Comparison of ENCODE assay signal across 8 cellular contexts in the genomic region with DNA sequence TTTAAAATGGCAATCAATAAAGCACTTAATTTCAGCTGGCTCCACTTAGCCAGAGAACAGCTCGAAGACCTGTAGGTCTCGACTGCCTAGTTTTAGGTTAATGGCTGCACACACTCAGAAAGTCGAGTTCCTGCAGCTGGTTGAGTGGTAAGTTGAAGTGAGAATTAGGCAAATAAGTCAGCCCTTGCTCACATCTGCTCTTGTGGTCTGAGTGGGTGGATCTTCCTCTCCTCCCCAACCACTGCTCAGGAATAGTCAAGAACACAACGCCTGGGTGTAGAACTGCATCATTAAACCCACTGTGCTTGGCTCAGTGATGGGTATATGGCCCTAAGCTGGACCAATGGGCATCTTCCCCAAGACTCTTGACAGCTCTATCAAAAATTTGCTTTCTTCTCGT. TPM values are rescaled to one million over a fixed set of nuclear protein-coding genes. Genes with fewer than 3 reads are reported as not detected.
DNase-seq lines count a peak whose midpoint lies in the region; ATAC-seq and TF ChIP-seq lines count a peak whose summit lies in the region.

No MANE protein-coding gene starts in this region.

- H2BK12ac ChIP-seq in trophoblast cell (ENCODE audit: low read length): no peak overlapping the region

- CTCF ChIA-PET in activated B cell treated with CpG ODN at 0.5 μM for 24 hours (lab: Charles Lee): interaction anchor here (0.6 to 3.5 kb wide), 11 partner anchors 16 to 147 kb away, joined by 3 to 15 read pairs (median 6); partner anchors contain the start of genes ADAM19 and LSM11

- peak overlapping the region; percentile 42 for H3K4me3 Mint-ChIP-seq in activated B cell treated with CpG ODN at 0.5 μM for 24 hours

- peaks cover 0 to 4% (median 0%) of the 10 kb centered on the region in 11 donors for H3K9me3 ChIP-seq in heart right ventricle
- no peaks in the 10 kb centered on the region for H3K9me3 ChIP-seq in right atrium auricular region
- H3K9me3 ChIP-seq in transverse colon: no peaks in the 10 kb centered on the region
- no peaks in the 10 kb centered on the region for H3K9me3 ChIP-seq in trophoblast cell (ENCODE audit: insufficient read depth, low read depth, low read length)

- TF ChIP-seq POLR2A in transverse colon (IDR thresholded peaks at IDR 0.05): no peak

- POLR2A ChIA-PET in activated B cell treated with CpG ODN at 0.5 μM for 24 hours (lab: Charles Lee): interaction anchor here (0.6 to 10.0 kb wide), 22 partner anchors 12 to 147 kb away, joined by 3 to 206 read pairs (median 8); partner anchors contain the start of genes ADAM19, LSM11 and THG1L

- 89 to 90% methylated on average over 5 of the region's 5 CpGs for WGBS in heart right ventricle, 2 donors
- WGBS in transverse colon (ENCODE audit: low coverage in 1 of 2), 2 donors: 68 to 100% methylated on average over 1 to 5 of the region's 5 CpGs
- WGBS in trophoblast cell (ENCODE audit: extremely low coverage, insufficient coverage, insufficient read length): no CpG with 5 or more reads among the region's 5 CpGs

- H3K9me3 Mint-ChIP-seq in activated B cell treated with CpG ODN at 0.5 μM for 24 hours: no peaks in the 10 kb centered on the region

- no peak overlapping the region for H3K23ac ChIP-seq in trophoblast cell (ENCODE audit: low read length)

- H3K36me3 Mint-ChIP-seq in activated B cell treated with CpG ODN at 0.5 μM for 24 hours (ENCODE audit: low read depth): peaks cover 2% of the 10 kb centered on the region

- H3K4me1 Mint-ChIP-seq in activated B cell treated with CpG ODN at 0.5 μM for 24 hours: peaks cover 97% of the 10 kb centered on the region

- in situ Hi-C loops in transverse colon (cut with MboI; ENCODE audit: low pct_ligation_motif_present in 1 of 4, low pct_unique_long_range_greater_than_20kb in 1 of 4, low sequenced_read_pairs in 3 of 4): no loop called here

- H2AK5ac ChIP-seq in trophoblast cell (ENCODE audit: low read length): no peak overlapping the region

- H3K4ac ChIP-seq in trophoblast cell (ENCODE audit: low read depth, low read length): no peak overlapping the region

- intact Hi-C loops in heart right ventricle (cut with DNase I) (no loop called here), activated B cell treated with CpG ODN at 0.5 μM for 24 hours (cut with micrococcal nuclease) (loop anchor here (1.0 to 5.0 kb wide), 9 partner anchors 21 to 1860 kb away; partner anchors contain the start of genes ADAM19 and THG1L), transverse colon (cut with DNase I; ENCODE audit: low total_unique reads) (no loop called here)

- no peaks in the 10 kb centered on the region for H3K27me3 Mint-ChIP-seq in activated B cell treated with CpG ODN at 0.5 μM for 24 hours

- H3K9ac ChIP-seq in trophoblast cell (ENCODE audit: low read length): no peak overlapping the region

- no peak for TF ChIP-seq CTCF in heart right ventricle (IDR thresholded peaks at IDR 0.05)
- no peak for TF ChIP-seq CTCF in right atrium auricular region (IDR thresholded peaks at IDR 0.05)
- TF ChIP-seq CTCF in activated B cell treated with CpG ODN at 0.5 μM for 24 hours (IDR thresholded peaks at IDR 0.05): no peak
- no peak for TF ChIP-seq CTCF in transverse colon (IDR thresholded peaks at IDR 0.05)

- peak overlapping the region; percentile 93 for H3K27ac Mint-ChIP-seq in activated B cell treated with CpG ODN at 0.5 μM for 24 hours

- no peak overlapping the region for H3K4me2 ChIP-seq in trophoblast cell (ENCODE audit: low read length)

- H3K4me3 ChIP-seq in heart right ventricle (no peak overlapping the region), right atrium auricular region (no peak overlapping the region), transverse colon (no peak overlapping the region), trophoblast cell (ENCODE audit: low read depth, low read length) (no peak overlapping the region)

- H3K79me2 ChIP-seq in trophoblast cell (ENCODE audit: control insufficient read depth, insufficient read depth, low read length, poor library complexity): no peaks in the 10 kb centered on the region

- H3K27me3 ChIP-seq in heart right ventricle (no peaks in the 10 kb centered on the region), right atrium auricular region (no peaks in the 10 kb centered on the region), transverse colon (no peaks in the 10 kb centered on the region), trophoblast cell (ENCODE audit: insufficient read depth, low read length) (no peaks in the 10 kb centered on the region)

- no peak overlapping the region for H4K12ac ChIP-seq in trophoblast cell (ENCODE audit: low read depth, low read length)

- no peaks in the 10 kb centered on the region for H3K79me1 ChIP-seq in trophoblast cell (ENCODE audit: low read length)

- H3K4me1 ChIP-seq in heart right ventricle (peaks cover 0 to 64% (median 12%) of the 10 kb centered on the region in 9 donors), right atrium auricular region (no peaks in the 10 kb centered on the region), transverse colon (peaks cover 0 to 27% (median 0%) of the 10 kb centered on the region in 4 donors), trophoblast cell (ENCODE audit: control insufficient read depth in 1 of 2, insufficient read depth in 2 of 2, low read length in 2 of 2) (peaks cover 0 to 3% of the 10 kb centered on the region in 2 experiments)

- H2BK120ac ChIP-seq in trophoblast cell (ENCODE audit: insufficient read depth, low read length, poor library complexity): no peak overlapping the region

- DNase-seq in heart right ventricle (no peak), right atrium auricular region (ENCODE audit: low spot score) (no peak), activated B cell treated with CpG ODN at 0.5 μM for 24 hours (no peak), transverse colon (peak; percentile 41), trophoblast cell (no peak), DMS53 treated with DMSO at 0.1 percent for 48 hours (lab: John Stamatoyannopoulos, UW; ENCODE audit: unreplicated experiment) (no peak), NCI-H1048 (lab: John Stamatoyannopoulos, UW) (no peak)

- H3K18ac ChIP-seq in trophoblast cell (ENCODE audit: low read length): no peak overlapping the region

- no peak overlapping the region for H4K91ac ChIP-seq in trophoblast cell (ENCODE audit: low read depth, low read length)

- no peak overlapping the region for H4K8ac ChIP-seq in trophoblast cell (ENCODE audit: low read depth, low read length)

- H3K36me3 ChIP-seq in heart right ventricle: no peaks in the 10 kb centered on the region
- H3K36me3 ChIP-seq in right atrium auricular region: no peaks in the 10 kb centered on the region
- H3K36me3 ChIP-seq in transverse colon: no peaks in the 10 kb centered on the region
- no peaks in the 10 kb centered on the region for H3K36me3 ChIP-seq in trophoblast cell (ENCODE audit: control insufficient read depth in 1 of 2, insufficient read depth in 2 of 2, low read length in 2 of 2)

- ATAC-seq in heart right ventricle (peak in 5 of 8 donors; percentile 33 to 50 (median 39)), HG03066 (IDR thresholded peaks at IDR 0.05; ENCODE audit: low read depth, unreplicated experiment) (peak; percentile 85), activated B cell treated with CpG ODN at 0.5 μM for 24 hours (ENCODE audit: low read depth) (peak; percentile 72)

- TF ChIP-seq EP300 in transverse colon (IDR thresholded peaks at IDR 0.05; ENCODE audit: low read depth): no peak

- H2AFZ ChIP-seq in trophoblast cell (ENCODE audit: insufficient read depth, low read length, poor library complexity): no peak overlapping the region

- H3K27ac ChIP-seq in heart right ventricle (no peak overlapping the region), right atrium auricular region (no peak overlapping the region), transverse colon (peak overlapping the region in 2 of 4 donors; percentile 3 to 44), trophoblast cell (ENCODE audit: low read depth, low read length) (no peak overlapping the region)

- no peak overlapping the region for H3K14ac ChIP-seq in trophoblast cell (ENCODE audit: low read length)

- no peak overlapping the region for H2BK5ac ChIP-seq in trophoblast cell (ENCODE audit: low read depth, low read length, poor library complexity)

RNA-seq across cellular contexts. Expression of gene ADAM19, which starts 20.9 kb away (rescaled TPM):
- total RNA-seq in heart right ventricle (10 to 100 TPM in 7 of 10 donors, 1 to 10 TPM in 3; 5.5 to 49.6 (median 28.1) TPM), right atrium auricular region (10 to 100 TPM; 13.1 to 49.5 TPM), activated B cell treated with CpG ODN at 0.5 μM for 24 hours (115 and 136 TPM in 2 replicates), transverse colon (10 to 100 TPM in 3 of 4 donors, 1 to 10 TPM in 1; 4.0 to 28.1 (median 15.1) TPM)
- polyA plus RNA-seq in heart right ventricle: 1 to 10 TPM; 6.4 to 8.8 TPM
- 241 and 257 TPM in 2 replicates for polyA plus RNA-seq in trophoblast cell (2013)

RNA-seq across cellular contexts. Expression of gene SOX30, which starts 55.8 kb away (rescaled TPM):
- total RNA-seq in heart right ventricle (under 1 TPM in 7 of 10 donors, not detected in 3; 0.12 to 0.21 (median 0.17) TPM), right atrium auricular region (under 1 TPM in 1 of 2 donors, not detected in 1; 0.89 TPM), activated B cell treated with CpG ODN at 0.5 μM for 24 hours (0.37 and 0.47 TPM in 2 replicates), transverse colon (under 1 TPM in 2 of 4 donors, not detected in 2; 0.16 to 0.75 TPM)
- polyA plus RNA-seq in heart right ventricle: under 1 TPM in 1 of 2 donors, not detected in 1; 0.04 TPM
- polyA plus RNA-seq in trophoblast cell (2013): 0.07 and 0.11 TPM in 2 replicates
